In genomic region chr9:20380546-20380945, GRCh38 we compare ENCODE assay signal across 26 cellular contexts.
DNase-seq lines count a peak whose midpoint lies in the region; ATAC-seq and TF ChIP-seq lines count a peak whose summit lies in the region.
"Had no signal": no experiment of that assay in that cellular context is flagged by ENCODE, and none has a peak within 500 bp of the region (broad histone marks: within the 10 kb centered on the region; RNA-seq: fewer than 3 reads in every experiment).

No MANE protein-coding gene starts in this region.

- H4K20me1 ChIP-seq in OCI-LY1 (ENCODE audit: insufficient read depth, low read length) (no peaks in the 10 kb centered on the region), MM.1S (ENCODE audit: insufficient read depth, low read length) (no peaks in the 10 kb centered on the region)

- ATAC-seq in left cardiac atrium (no peak), HG03175 (IDR thresholded peaks at IDR 0.05; ENCODE audit: unreplicated experiment) (no peak)
- ATAC-seq: GM12878, SK-N-SH treated with all-trans-retinoic acid at 6 μM for 48 hours had no signal

- intact Hi-C loops in left ventricle myocardium inferior (cut with micrococcal nuclease) = no loop called here
- intact Hi-C loops in left cardiac atrium (cut with DNase I) = no loop called here

- DNase-seq in left ventricle myocardium inferior (no peak), left cardiac atrium (no peak), MM.1S (no peak)
- DNase-seq in activated CD8-positive, alpha-beta memory T cell treated with anti-CD3 and anti-CD28 coated beads for 24 hours = no peak
- DNase-seq: CD4-positive, CD25-positive, alpha-beta regulatory T cell; COR-L47; DND-41; GM23248; H9; IMR-90; NCI-H1105; NCI-H146; NCI-H2029; NCI-H226; NCI-H510A treated with DMSO at 0.1 percent for 48 hours; NCI-H774; NK-92 treated with Interleukin-12 subunit alpha and Interleukin-12 subunit beta, amount 100 ng/mL, for 24 hours; PC-9; RPMI8226; SIG-M5 had no signal

- H3K9me2 ChIP-seq in OCI-LY1 (ENCODE audit: low read depth, low read length) (no peaks in the 10 kb centered on the region), MM.1S (replicated peaks; ENCODE audit: insufficient read depth, low read length) (no peaks in the 10 kb centered on the region)

- H3K79me2 ChIP-seq in OCI-LY1 (ENCODE audit: insufficient read depth, low read length) = peaks cover 57% of the 10 kb centered on the region
- no peaks in the 10 kb centered on the region for H3K79me2 ChIP-seq in MM.1S (ENCODE audit: low read length)

- peak overlapping the region; percentile 79 for H3K9ac ChIP-seq in OCI-LY1 (ENCODE audit: low read length)
- peak overlapping the region; percentile 7 to 34 for H3K9ac ChIP-seq in mucosa of rectum (ENCODE audit: low read depth in 1 of 2, low read length in 2 of 2)
- no peak overlapping the region for H3K9ac ChIP-seq in MM.1S (ENCODE audit: low read length)
- H3K9ac ChIP-seq: GM23248, KMS-11 had no signal

- H3K9me3 ChIP-seq in left ventricle myocardium inferior (replicated peaks) (no peaks in the 10 kb centered on the region), OCI-LY1 (ENCODE audit: low read length) (no peaks in the 10 kb centered on the region), mucosa of rectum (ENCODE audit: control insufficient read depth in 2 of 2, low read length in 2 of 2) (no peaks in the 10 kb centered on the region), MM.1S (replicated peaks; ENCODE audit: insufficient read depth, low read length) (no peaks in the 10 kb centered on the region)

- peaks cover 15% of the 10 kb centered on the region for H3K4me1 ChIP-seq in left ventricle myocardium inferior
- peaks cover 63% of the 10 kb centered on the region for H3K4me1 ChIP-seq in OCI-LY1 (ENCODE audit: insufficient read depth, low read length, severe bottlenecking)
- peaks cover 8 to 29% of the 10 kb centered on the region in 2 donors for H3K4me1 ChIP-seq in mucosa of rectum (ENCODE audit: control insufficient read depth in 2 of 2, insufficient read depth in 2 of 2, low read length in 2 of 2)
- H3K4me1 ChIP-seq in MM.1S (ENCODE audit: low read length) = 0 out of 2 replicates have a peak, but pooled peaks cover 5% of the 10 kb centered on the region

- H2AFZ ChIP-seq in OCI-LY1 (ENCODE audit: low read length) (no peak overlapping the region), MM.1S (ENCODE audit: low read length) (no peak overlapping the region)
- H2AFZ ChIP-seq: GM23248, PC-9 had no signal

- H3K27ac ChIP-seq in left ventricle myocardium inferior (replicated peaks) (peak overlapping the region; percentile 38), OCI-LY1 (ENCODE audit: low read depth, low read length, poor library complexity, severe bottlenecking) (peak overlapping the region; percentile 99), mucosa of rectum (ENCODE audit: low read depth in 2 of 2, low read length in 2 of 2) (peak overlapping the region in 1 of 2 donors; percentile 41), MM.1S (ENCODE audit: low read length) (no peak overlapping the region)
- H3K27ac ChIP-seq: GM23248, KMS-11, PC-9 had no signal

- H3K4me2 ChIP-seq in OCI-LY1 (ENCODE audit: low read length) (peak overlapping the region; percentile 88), MM.1S (ENCODE audit: low read depth, low read length) (no peak overlapping the region)
- H3K4me2 ChIP-seq: KMS-11, PC-9 had no signal

- H3F3A ChIP-seq in OCI-LY1 (ENCODE audit: insufficient read depth, low read length) = peaks cover 14% of the 10 kb centered on the region; the same call in 1 of the 2 replicates
- no peaks in the 10 kb centered on the region for H3F3A ChIP-seq in MM.1S (ENCODE audit: insufficient read depth, low read length)

- no peaks in the 10 kb centered on the region for H3K36me3 ChIP-seq in left ventricle myocardium inferior
- H3K36me3 ChIP-seq in OCI-LY1 (ENCODE audit: insufficient read depth, low read length) = peaks cover 43% of the 10 kb centered on the region
- no peaks in the 10 kb centered on the region for H3K36me3 ChIP-seq in mucosa of rectum (ENCODE audit: control insufficient read depth in 2 of 2, insufficient read depth in 2 of 2, low read length in 2 of 2)
- H3K36me3 ChIP-seq in MM.1S (replicated peaks; ENCODE audit: insufficient read depth, low read length) = no peaks in the 10 kb centered on the region; the same call in 1 of the 2 replicates

- H3K4me3 ChIP-seq in left ventricle myocardium inferior = no peak overlapping the region
- H3K4me3 ChIP-seq in OCI-LY1 (ENCODE audit: low read depth, low read length, poor library complexity, severe bottlenecking) = peak overlapping the region; percentile 81
- peak overlapping the region in 1 of 2 donors; percentile 51 for H3K4me3 ChIP-seq in mucosa of rectum (ENCODE audit: low read length in 2 of 2)
- no peak overlapping the region for H3K4me3 ChIP-seq in MM.1S (ENCODE audit: low read length)
- H3K4me3 ChIP-seq: GM12878, GM23248, PC-9 had no signal

- TF ChIP-seq CTCF in left ventricle myocardium inferior (IDR thresholded peaks at IDR 0.05; ENCODE audit: borderline replicate concordance) (no peak), OCI-LY1 (IDR thresholded peaks at IDR 0.05; ENCODE audit: low read length) (no peak), MM.1S (IDR thresholded peaks at IDR 0.05; ENCODE audit: low read length) (no peak)

- H3K27me3 ChIP-seq in left ventricle myocardium inferior (ENCODE audit: low read depth) = no peaks in the 10 kb centered on the region
- H3K27me3 ChIP-seq in OCI-LY1 (ENCODE audit: insufficient read depth, low read length) = no peaks in the 10 kb centered on the region
- no peaks in the 10 kb centered on the region for H3K27me3 ChIP-seq in mucosa of rectum (ENCODE audit: control insufficient read depth in 2 of 2, insufficient read depth in 2 of 2, low read length in 2 of 2)
- H3K27me3 ChIP-seq in MM.1S (replicated peaks; ENCODE audit: insufficient read depth, low read length) = no peaks in the 10 kb centered on the region
